In the genomic region with DNA sequence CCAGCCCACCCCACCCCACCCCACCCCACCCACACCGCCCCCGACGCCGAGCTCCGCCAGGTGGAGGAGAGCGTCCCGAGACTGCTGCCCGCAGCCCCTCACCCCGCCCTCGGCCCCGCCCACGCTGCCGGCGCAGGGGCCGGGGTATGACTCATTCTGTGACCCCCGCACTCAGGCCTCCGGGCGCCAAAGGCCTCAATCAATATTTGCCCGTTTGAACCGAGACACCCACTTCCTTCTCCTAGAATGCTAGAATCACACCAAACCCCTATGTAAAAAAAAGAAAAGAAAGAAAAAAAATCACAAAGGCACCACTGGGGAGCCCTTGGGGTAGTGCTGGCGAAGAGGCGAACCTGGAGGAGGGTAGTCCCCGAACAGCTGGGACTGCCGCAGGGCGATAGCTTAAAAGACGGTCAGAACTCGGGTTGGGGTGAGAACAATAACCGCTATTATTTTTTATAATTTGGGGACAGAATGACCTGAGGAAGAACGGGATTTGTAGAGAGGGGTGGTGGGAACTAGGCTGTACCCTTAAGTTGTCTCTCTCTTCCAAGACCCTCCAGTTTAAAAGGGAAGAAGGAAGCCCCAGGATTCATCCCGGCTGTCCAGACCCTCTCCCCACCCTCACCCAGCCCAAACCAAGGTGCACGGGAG, we compare ENCODE assay signal across 8 cellular contexts. TPM values are rescaled to one million over a fixed set of nuclear protein-coding genes. Genes with fewer than 3 reads are reported as not detected.
DNase-seq lines count a peak whose midpoint lies in the region; ATAC-seq, FAIRE-seq and TF ChIP-seq lines count a peak whose summit lies in the region.

No MANE protein-coding gene starts in this region.

- FAIRE-seq in bronchial epithelial cell (lab: Jason Lieb, UNC): no peak

- TF ChIP-seq CTCF in GM12865 (IDR thresholded peaks at IDR 0.05; ENCODE audit: insufficient read depth, low read depth, low read length, missing control alignments) (no peak), RWPE2 (IDR thresholded peaks at IDR 0.05; ENCODE audit: poor library complexity, severe bottlenecking) (no peak), bronchial epithelial cell (IDR thresholded peaks at IDR 0.05; ENCODE audit: insufficient read depth, low read length, severe bottlenecking) (no peak), lower leg skin (IDR thresholded peaks at IDR 0.05) (no peak)

- H3K36me3 ChIP-seq in RWPE2 (ENCODE audit: low read depth): peaks cover 45% of the 10 kb centered on the region
- peaks cover 22% of the 10 kb centered on the region for H3K36me3 ChIP-seq in bronchial epithelial cell (ENCODE audit: control insufficient read depth, insufficient read depth, low read length)
- H3K36me3 ChIP-seq in stomach smooth muscle (ENCODE audit: control insufficient read depth in 2 of 2, insufficient read depth in 2 of 2, low read length in 2 of 2): peaks cover 5 to 17% of the 10 kb centered on the region in 2 donors

- ATAC-seq in HG03159 (IDR thresholded peaks at IDR 0.05; ENCODE audit: unreplicated experiment): peak; percentile 35
- no peak for ATAC-seq in RWPE2 (ENCODE audit: low read depth)
- ATAC-seq in GM18517 (IDR thresholded peaks at IDR 0.05; ENCODE audit: unreplicated experiment): no peak

- DNase-seq in GM12865 (ENCODE audit: low read depth) (peak; percentile 21), RWPE2 (ENCODE audit: low spot score) (no peak), bronchial epithelial cell (ENCODE audit: low read depth) (no peak), lower leg skin (ENCODE audit: low spot score in 2 of 2) (no peak), C1 segment of cervical spinal cord (lab: John Stamatoyannopoulos, UW) (no peak)

- H3K27me3 ChIP-seq in RWPE2 (ENCODE audit: insufficient read depth, poor library complexity, severe bottlenecking): no peaks in the 10 kb centered on the region
- no peaks in the 10 kb centered on the region for H3K27me3 ChIP-seq in bronchial epithelial cell (ENCODE audit: control insufficient read depth, insufficient read depth, low read length)
- no peaks in the 10 kb centered on the region for H3K27me3 ChIP-seq in stomach smooth muscle (ENCODE audit: control insufficient read depth in 1 of 2, insufficient read depth in 2 of 2, low read length in 2 of 2)

- H3K27ac ChIP-seq in RWPE2 (ENCODE audit: poor library complexity, severe bottlenecking) (peak overlapping the region; percentile 98), stomach smooth muscle (ENCODE audit: low read length) (peak overlapping the region; percentile 85)

- WGBS in lower leg skin, 2 donors: 14 to 16% methylated on average over 28 to 31 of the region's 31 CpGs

- TF ChIP-seq POLR2A in lower leg skin (IDR thresholded peaks at IDR 0.05): no peak

- peak overlapping the region; percentile 70 to 84 for H3K9ac ChIP-seq in stomach smooth muscle (ENCODE audit: low read length in 2 of 2)

- H3K9me3 ChIP-seq in RWPE2 (ENCODE audit: severe bottlenecking): no peaks in the 10 kb centered on the region
- no peaks in the 10 kb centered on the region for H3K9me3 ChIP-seq in stomach smooth muscle (ENCODE audit: control insufficient read depth in 2 of 2, low read length in 2 of 2)

- H3K4me1 ChIP-seq in RWPE2 (ENCODE audit: insufficient read depth, poor library complexity, severe bottlenecking): peaks cover 36% of the 10 kb centered on the region
- peaks cover 31% of the 10 kb centered on the region for H3K4me1 ChIP-seq in stomach smooth muscle (ENCODE audit: control insufficient read depth, insufficient read depth, low read length)

- intact Hi-C loops in lower leg skin (cut with DNase I; ENCODE audit: low total_unique reads): no loop called here

- H3K4me3 ChIP-seq in GM12865 (ENCODE audit: low read depth, low read length) (no peak overlapping the region), RWPE2 (ENCODE audit: severe bottlenecking) (peak overlapping the region; percentile 64), bronchial epithelial cell (ENCODE audit: low read depth, low read length) (peak overlapping the region; percentile 59), lower leg skin (ENCODE audit: low read depth, poor library complexity, severe bottlenecking) (peak overlapping the region; percentile 17), stomach smooth muscle (ENCODE audit: low read length in 2 of 2) (peak overlapping the region; percentile 64 to 78)

RNA-seq across cellular contexts. Expression of a gene that starts 0.9 kb away (rescaled TPM):
- total RNA-seq in bronchial epithelial cell (146 and 309 TPM in 2 replicates), lower leg skin (10 to 100 TPM; 18.1 to 96.0 (median 58.2) TPM)

RNA-seq across cellular contexts. Expression of a gene that starts 44.9 kb away (rescaled TPM):
- total RNA-seq in bronchial epithelial cell (387 and 526 TPM in 2 replicates), lower leg skin (10 to 100 TPM; 23.3 to 97.2 (median 70.9) TPM)

RNA-seq across cellular contexts. Expression of a gene that starts 55.2 kb away (rescaled TPM):
- total RNA-seq in bronchial epithelial cell (5.3 and 17.0 TPM in 2 replicates), lower leg skin (100 to 1,000 TPM; 114 to 250 (median 183) TPM)
